22 cellular contexts compared by ENCODE assay signal in genomic region chr7:562789-563628, GRCh38.
"Had no signal": no experiment of that assay in that cellular context is flagged by ENCODE, and none has a peak within 500 bp of the region (broad histone marks: within the 10 kb centered on the region; RNA-seq: fewer than 3 reads in every experiment).

No MANE protein-coding gene starts in this region.

- H3K27me3 ChIP-seq: dorsolateral prefrontal cortex, foreskin keratinocyte, suprapubic skin had no signal

- H3K36me3 Mint-ChIP-seq: brain, natural killer cell had no signal

- H3K4me1 ChIP-seq: foreskin keratinocyte, lower lobe of right lung, suprapubic skin had no signal

- H3K4me3 ChIP-seq: dorsolateral prefrontal cortex, lower lobe of right lung, suprapubic skin had no signal

- H3K27ac ChIP-seq: dorsolateral prefrontal cortex, foreskin keratinocyte, lower lobe of right lung, suprapubic skin had no signal

- H3K9me3 ChIP-seq: lower lobe of right lung, suprapubic skin had no signal

- ATAC-seq: foreskin keratinocyte; stimulated activated naive CD8-positive, alpha-beta T cell treated with anti-CD3 and anti-CD28 coated beads, Interleukin-15, amount 100 ng/mL, for 72 hours had no signal

- H3K4me3 Mint-ChIP-seq: activated CD4-positive, alpha-beta T cell treated with anti-CD3 and anti-CD28 coated beads, Interleukin-2, amount 10 ng/mL, durations not matched to agents 24 days and 14 days; brain; natural killer cell; stimulated activated naive CD8-positive, alpha-beta T cell treated with anti-CD3 and anti-CD28 coated beads, Interleukin-15, amount 100 ng/mL, for 72 hours had no signal

- DNase-seq: activated CD4-positive, alpha-beta T cell treated with anti-CD3 and anti-CD28 coated beads, Interleukin-2, amount 10 ng/mL, durations not matched to agents 24 days and 14 days; activated CD4-positive, CD25-positive, alpha-beta regulatory T cell; activated CD8-positive, alpha-beta memory T cell treated with anti-CD3 and anti-CD28 coated beads for 24 hours; activated CD8-positive, alpha-beta memory T cell treated with anti-CD3 and anti-CD28 coated beads, Interleukin-2, amount 50 U/mL, for 48 hours; activated gamma-delta T cell; anterior cingulate cortex; caudate nucleus; dorsolateral prefrontal cortex; foreskin keratinocyte; glutamatergic neuron; hypothalamus; islet precursor cell; lower lobe of right lung; natural killer cell; nucleus accumbens; stimulated activated CD4-positive, alpha-beta T cell treated with anti-CD3 and anti-CD28 coated beads, Interleukin-12 subunit alpha, Interleukin-12 subunit beta, amount 100 ng/mL, for 4 hours; stimulated activated CD4-positive, alpha-beta T cell treated with anti-CD3 and anti-CD28 coated beads, Interleukin-1b, Interleukin-23, amount 100 ng/mL, for 48 hours; stimulated activated naive CD8-positive, alpha-beta T cell treated with anti-CD3 and anti-CD28 coated beads, Interleukin-15, amount 100 ng/mL, for 72 hours; T-helper 9 cell; trophoblast cell had no signal

- H3K27ac Mint-ChIP-seq: activated CD4-positive, alpha-beta T cell treated with anti-CD3 and anti-CD28 coated beads, Interleukin-2, amount 10 ng/mL, durations not matched to agents 24 days and 14 days had no signal

- H3K9me3 Mint-ChIP-seq: activated CD4-positive, alpha-beta T cell treated with anti-CD3 and anti-CD28 coated beads, Interleukin-2, amount 10 ng/mL, durations not matched to agents 24 days and 14 days; brain; natural killer cell had no signal

- H3K27me3 Mint-ChIP-seq: activated CD4-positive, alpha-beta T cell treated with anti-CD3 and anti-CD28 coated beads, Interleukin-2, amount 10 ng/mL, durations not matched to agents 24 days and 14 days; brain; stimulated activated naive CD8-positive, alpha-beta T cell treated with anti-CD3 and anti-CD28 coated beads, Interleukin-15, amount 100 ng/mL, for 72 hours had no signal
